8 cellular contexts compared by ENCODE assay signal in genomic region chrX:135931644-135932487, GRCh38. TPM values are rescaled to one million over a fixed set of nuclear protein-coding genes. Genes with fewer than 3 reads are reported as not detected.
DNase-seq lines count a peak whose midpoint lies in the region; ATAC-seq, FAIRE-seq and TF ChIP-seq lines count a peak whose summit lies in the region.

No MANE protein-coding gene starts in this region.

- H3K27ac ChIP-seq in keratinocyte (ENCODE audit: control insufficient read depth, insufficient read depth, low read length), result no peak overlapping the region

- no peaks in the 10 kb centered on the region for H3K4me1 ChIP-seq in keratinocyte (ENCODE audit: control insufficient read depth, extremely low read depth, insufficient read depth, low read length)

- H3K9me1 ChIP-seq in keratinocyte (ENCODE audit: control insufficient read depth, extremely low read depth, insufficient read depth, low read length), result no peaks in the 10 kb centered on the region

- FAIRE-seq in keratinocyte (lab: Jason Lieb, UNC), result no peak

- no peak overlapping the region for H3K4me2 ChIP-seq in keratinocyte (ENCODE audit: control insufficient read depth, extremely low read depth, insufficient read depth, low read depth, low read length)

- in situ Hi-C loops in astrocyte of the cerebellum (cut with HindIII; ENCODE audit: low sequenced_read_pairs), result no loop called here

- peak; percentile 74 for TF ChIP-seq CTCF in astrocyte of the cerebellum (IDR thresholded peaks at IDR 0.05; ENCODE audit: low read depth, low read length, missing control alignments)
- TF ChIP-seq CTCF in keratinocyte (optimal IDR thresholded peaks at IDR 0.05 in 1 of 3, IDR thresholded peaks at IDR 0.05 in 1 of 3, conservative IDR thresholded peaks at IDR 0.05 in 1 of 3; ENCODE audit: extremely low read depth in 1 of 3, insufficient read depth in 2 of 3, low read length in 3 of 3), result peak; percentile 53 to 81 (median 55)

- H4K20me1 ChIP-seq in keratinocyte (ENCODE audit: control insufficient read depth, extremely low read depth, insufficient read depth, low read length), result no peaks in the 10 kb centered on the region

- H3K79me2 ChIP-seq in keratinocyte (ENCODE audit: control insufficient read depth, insufficient read depth, low read length), result no peaks in the 10 kb centered on the region

- no peaks in the 10 kb centered on the region for H3K36me3 ChIP-seq in keratinocyte (ENCODE audit: control insufficient read depth in 2 of 2, extremely low read depth in 1 of 2, insufficient read depth in 2 of 2, low read length in 2 of 2)

- H3K9ac ChIP-seq in keratinocyte (ENCODE audit: control insufficient read depth, extremely low read depth, insufficient read depth, low read length), result no peak overlapping the region

- ATAC-seq in SK-N-SH treated with all-trans-retinoic acid at 6 μM for 48 hours (peak; percentile 97), HG02610 (IDR thresholded peaks at IDR 0.05; ENCODE audit: unreplicated experiment) (no peak)

- DNase-seq in NCI-H2081 (lab: John Stamatoyannopoulos, UW) (peak; percentile 22 to 39), NCI-H2081 treated with DMSO at 0.1 percent for 48 hours (lab: John Stamatoyannopoulos, UW) (no peak), HT-29 (ENCODE audit: low spot score) (peak; percentile 66), astrocyte of the cerebellum (ENCODE audit: low read depth) (peak; percentile 3), keratinocyte (ENCODE audit: low read depth, low spot score) (peak; percentile 5)
- peak; percentile 2 to 20 for DNase-seq in stimulated activated CD4-positive, alpha-beta T cell treated with anti-CD3 and anti-CD28 coated beads, Interleukin-4, amount 100 ng/mL, for 4 hours

- H3K4me3 ChIP-seq in astrocyte of the cerebellum (ENCODE audit: low read depth, low read length), result no peak overlapping the region
- H3K4me3 ChIP-seq in keratinocyte (ENCODE audit: control insufficient read depth in 2 of 3, extremely low read depth in 1 of 3, insufficient read depth in 2 of 3, low read depth in 1 of 3, low read length in 3 of 3), result no peak overlapping the region

- dilution Hi-C loops in keratinocyte (cut with MboI; ENCODE audit: extremely low pct_ligation_motif_present, low sequenced_read_pairs), result no loop called here

- H2AFZ ChIP-seq in keratinocyte (ENCODE audit: control insufficient read depth, low read length), result no peak overlapping the region

- H3K27me3 ChIP-seq in keratinocyte (ENCODE audit: control insufficient read depth, extremely low read depth, insufficient read depth, low read length), result no peaks in the 10 kb centered on the region

- no peaks in the 10 kb centered on the region for H3K9me3 ChIP-seq in keratinocyte (ENCODE audit: control insufficient read depth, low read depth, low read length)

TF ChIP-seq in SK-N-SH treated with all-trans-retinoic acid at 6 μM for 48 hours, 23 proteins besides CTCF, POLR2A, EP300 and RAD21 (continues in another document):
- no peak for TF ChIP-seq SNAI2 (CRISPR knock-in tag; IDR thresholded peaks at IDR 0.05)
- no peak for TF ChIP-seq CSRNP3 (CRISPR knock-in tag; IDR thresholded peaks at IDR 0.05)
- no peak for TF ChIP-seq PATZ1 (CRISPR knock-in tag; IDR thresholded peaks at IDR 0.05; ENCODE audit: borderline replicate concordance)
- TF ChIP-seq TCF4 (CRISPR knock-in tag; IDR thresholded peaks at IDR 0.05; ENCODE audit: borderline replicate concordance), result no peak
- TF ChIP-seq PPARA (CRISPR knock-in tag; IDR thresholded peaks at IDR 0.05; ENCODE audit: borderline replicate concordance), result no peak
- no peak for TF ChIP-seq ARNTL (CRISPR knock-in tag; IDR thresholded peaks at IDR 0.05; ENCODE audit: borderline replicate concordance, low read depth)
- no peak for TF ChIP-seq ZFP3 (CRISPR knock-in tag; IDR thresholded peaks at IDR 0.05)
- TF ChIP-seq ISL1 (CRISPR knock-in tag; IDR thresholded peaks at IDR 0.05), result no peak

RNA-seq across cellular contexts. Expression of gene SAGE1, which starts 38.4 kb away (rescaled TPM):
- not detected in 2 replicates for total RNA-seq in HT-29 (2014; rRNA removed; shearing (Covaris generic))
- not detected in 3 replicates for polyA plus RNA-seq in keratinocyte
- not detected for polyA plus RNA-seq in keratinocyte (2011; ENCODE audit: low read depth)
- not detected in 2 replicates for polyA plus RNA-seq in keratinocyte (2011; cell fraction: cytosol; rRNA removed)
- polyA plus RNA-seq in keratinocyte (2011; cell fraction: nucleus; rRNA removed), result not detected in 2 replicates
- not detected in 2 replicates for polyA plus RNA-seq in keratinocyte (2012; ENCODE audit: low replicate concordance)
- 0.26 TPM in 1 of 3 replicates, not detected in the others for polyA minus RNA-seq in keratinocyte
- not detected for polyA minus RNA-seq in keratinocyte (2011; cell fraction: cytosol; rRNA and poly(A)+ RNA removed)
- polyA minus RNA-seq in keratinocyte (2011; cell fraction: nucleus; rRNA and poly(A)+ RNA removed), result not detected in 2 replicates

RNA-seq across cellular contexts. Expression of gene CT45A10, which starts 38.6 kb away (rescaled TPM):
- total RNA-seq in HT-29 (2014; rRNA removed; shearing (Covaris generic)), result not detected in 2 replicates
- polyA plus RNA-seq in keratinocyte, result not detected in 3 replicates
- polyA plus RNA-seq in keratinocyte (2011; ENCODE audit: low read depth), result not detected
- not detected in 2 replicates for polyA plus RNA-seq in keratinocyte (2011; cell fraction: cytosol; rRNA removed)
- not detected in 2 replicates for polyA plus RNA-seq in keratinocyte (2011; cell fraction: nucleus; rRNA removed)
- polyA plus RNA-seq in keratinocyte (2012; ENCODE audit: low replicate concordance), result not detected in 2 replicates
- not detected in 3 replicates for polyA minus RNA-seq in keratinocyte
- not detected for polyA minus RNA-seq in keratinocyte (2011; cell fraction: cytosol; rRNA and poly(A)+ RNA removed)
- not detected in 2 replicates for polyA minus RNA-seq in keratinocyte (2011; cell fraction: nucleus; rRNA and poly(A)+ RNA removed)

RNA-seq across cellular contexts. Expression of gene MMGT1, which starts 41.9 kb away (rescaled TPM):
- total RNA-seq in HT-29 (2014; rRNA removed; shearing (Covaris generic)), result 8.7 and 9.9 TPM in 2 replicates
- 10.4 to 19.8 TPM (median 14.8 TPM) in 3 replicates for polyA plus RNA-seq in keratinocyte
- 3.8 TPM for polyA plus RNA-seq in keratinocyte (2011; ENCODE audit: low read depth)
- polyA plus RNA-seq in keratinocyte (2011; cell fraction: cytosol; rRNA removed), result 10.7 and 21.4 TPM in 2 replicates
- 9.7 and 13.8 TPM in 2 replicates for polyA plus RNA-seq in keratinocyte (2011; cell fraction: nucleus; rRNA removed)
- 12.9 and 14.4 TPM in 2 replicates for polyA plus RNA-seq in keratinocyte (2012; ENCODE audit: low replicate concordance)
- polyA minus RNA-seq in keratinocyte, result 6.6 to 21.7 TPM (median 12.1 TPM) in 3 replicates
- 15.3 TPM for polyA minus RNA-seq in keratinocyte (2011; cell fraction: cytosol; rRNA and poly(A)+ RNA removed)
- 8.0 and 13.4 TPM in 2 replicates for polyA minus RNA-seq in keratinocyte (2011; cell fraction: nucleus; rRNA and poly(A)+ RNA removed)

RNA-seq across cellular contexts. Expression of gene SLC9A6, which starts 53.4 kb away (rescaled TPM):
- total RNA-seq in HT-29 (2014; rRNA removed; shearing (Covaris generic)), result 5.3 and 6.3 TPM in 2 replicates
- 11.0 to 17.4 TPM (median 14.0 TPM) in 3 replicates for polyA plus RNA-seq in keratinocyte
- polyA plus RNA-seq in keratinocyte (2011; ENCODE audit: low read depth), result 4.4 TPM
- 5.1 and 9.3 TPM in 2 replicates for polyA plus RNA-seq in keratinocyte (2011; cell fraction: cytosol; rRNA removed)
- polyA plus RNA-seq in keratinocyte (2011; cell fraction: nucleus; rRNA removed), result 19.3 and 26.4 TPM in 2 replicates
- polyA plus RNA-seq in keratinocyte (2012; ENCODE audit: low replicate concordance), result 6.5 and 10.9 TPM in 2 replicates
- 8.7 to 38.2 TPM (median 25.5 TPM) in 3 replicates for polyA minus RNA-seq in keratinocyte
- polyA minus RNA-seq in keratinocyte (2011; cell fraction: cytosol; rRNA and poly(A)+ RNA removed), result 12.5 TPM
- polyA minus RNA-seq in keratinocyte (2011; cell fraction: nucleus; rRNA and poly(A)+ RNA removed), result 27.9 and 43.0 TPM in 2 replicates
